Comparison of ENCODE assay signal across 18 cellular contexts in the genomic region with DNA sequence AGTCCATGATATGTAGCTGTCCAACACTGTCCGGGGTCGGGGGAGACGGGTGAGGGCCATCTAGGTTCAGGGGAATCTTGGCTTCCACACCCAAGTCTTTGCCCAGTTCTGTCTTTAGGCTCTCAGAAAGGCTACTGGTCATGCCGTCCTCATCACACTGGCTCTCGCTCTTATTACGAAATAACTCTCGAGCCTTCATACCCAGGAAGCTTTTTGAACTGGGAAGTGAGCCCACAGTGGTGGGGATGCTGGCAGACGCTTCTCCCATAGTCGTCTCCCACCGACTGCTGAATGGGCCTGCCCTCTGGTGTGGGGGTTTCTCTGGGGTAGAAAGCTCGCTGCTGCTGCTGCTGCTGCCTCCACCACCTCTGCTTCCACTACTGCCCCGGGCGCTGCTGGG. TPM values are rescaled to one million over a fixed set of nuclear protein-coding genes. Genes with fewer than 3 reads are reported as not detected.
A peak's percentile ranks its signal among the peaks of the same experiment; 100 is the strongest.
DNase-seq lines count a peak whose midpoint lies in the region; ATAC-seq and TF ChIP-seq lines count a peak whose summit lies in the region.
"Had no signal": no experiment of that assay in that cellular context is flagged by ENCODE, and none has a peak within 500 bp of the region (broad histone marks: within the 10 kb centered on the region; RNA-seq: fewer than 3 reads in every experiment).

No MANE protein-coding gene starts in this region.

- H2AFZ ChIP-seq in mammary epithelial cell (ENCODE audit: low read depth, low read length) = no peak overlapping the region

- dilution Hi-C loops in mammary epithelial cell (cut with HindIII; ENCODE audit: low sequenced_read_pairs) = loop anchor here (5.0 kb wide), 1 partner anchor 116 kb away; no protein-coding TSS in a partner anchor

- H3K27ac Mint-ChIP-seq in MCF 10A (ENCODE audit: low read depth, unreplicated experiment) = no peak overlapping the region
- peak overlapping the region; percentile 57 for H3K27ac Mint-ChIP-seq in nephron progenitor cell

- H3K4me1 Mint-ChIP-seq in MCF 10A (ENCODE audit: insufficient read depth, unreplicated experiment) (peaks cover 10% of the 10 kb centered on the region), nephron progenitor cell (no peaks in the 10 kb centered on the region)

- H3K4me1 ChIP-seq in mammary epithelial cell (ENCODE audit: insufficient read depth, low read length) = peaks cover 15% of the 10 kb centered on the region
- H3K4me1 ChIP-seq in upper lobe of left lung = peaks cover 0 to 32% (median 11%) of the 10 kb centered on the region in 4 donors
- no peaks in the 10 kb centered on the region for H3K4me1 ChIP-seq in body of pancreas
- H3K4me1 ChIP-seq: HAP-1 had no signal

- H4K20me1 ChIP-seq in mammary epithelial cell (ENCODE audit: insufficient read depth, low read length) = no peaks in the 10 kb centered on the region
- H4K20me1 ChIP-seq: BLaER1 had no signal

- H3K9ac ChIP-seq in mammary epithelial cell (ENCODE audit: insufficient read depth, low read length) = no peak overlapping the region
- H3K9ac ChIP-seq: BLaER1 had no signal

- H3K27ac ChIP-seq in mammary epithelial cell (ENCODE audit: insufficient read depth, low read depth, low read length) (no peak overlapping the region), upper lobe of left lung (no peak overlapping the region), body of pancreas (no peak overlapping the region)
- H3K27ac ChIP-seq: 22Rv1, BLaER1 had no signal

- ATAC-seq in upper lobe of left lung (ENCODE audit: low FRiP score in 2 of 2) (no peak), body of pancreas (no peak)
- ATAC-seq: K562, Panc1 had no signal

- TF ChIP-seq POLR2A in upper lobe of left lung (IDR thresholded peaks at IDR 0.05) = no peak
- no peak for TF ChIP-seq POLR2A in body of pancreas (IDR thresholded peaks at IDR 0.05)

- BruUV-seq in MCF 10A (replicated peaks; lab: Mats Ljungman, UMichigan) (TSS peak; percentile 16), mammary epithelial cell (replicated peaks; lab: Mats Ljungman, UMichigan) (no TSS peak)

- H3K27me3 ChIP-seq in mammary epithelial cell (ENCODE audit: insufficient read depth, low read length) (no peaks in the 10 kb centered on the region), upper lobe of left lung (no peaks in the 10 kb centered on the region), body of pancreas (no peaks in the 10 kb centered on the region)
- H3K27me3 ChIP-seq: BLaER1 had no signal

- H3K9me3 Mint-ChIP-seq in MCF 10A (ENCODE audit: unreplicated experiment) (no peaks in the 10 kb centered on the region), nephron progenitor cell (no peaks in the 10 kb centered on the region)
- H3K9me3 Mint-ChIP-seq: CD8-positive, alpha-beta memory T cell had no signal

- H3K9me3 ChIP-seq in mammary epithelial cell (replicated peaks; ENCODE audit: insufficient read depth, low read length) = no peaks in the 10 kb centered on the region
- no peaks in the 10 kb centered on the region for H3K9me3 ChIP-seq in upper lobe of left lung
- no peaks in the 10 kb centered on the region for H3K9me3 ChIP-seq in body of pancreas
- H3K9me3 ChIP-seq: BLaER1, HAP-1 had no signal

- H3K4me3 ChIP-seq in mammary epithelial cell (replicated peaks in 1 of 3; ENCODE audit: insufficient read depth in 1 of 3, low read depth in 2 of 3, low read length in 3 of 3) = no peak overlapping the region
- no peak overlapping the region for H3K4me3 ChIP-seq in upper lobe of left lung
- H3K4me3 ChIP-seq in body of pancreas = no peak overlapping the region
- H3K4me3 ChIP-seq: BLaER1, HAP-1, K562 had no signal

- intact Hi-C loops in MCF 10A (cut with micrococcal nuclease) = no loop called here
- intact Hi-C loops in mammary epithelial cell (cut with micrococcal nuclease) = no loop called here
- intact Hi-C loops in body of pancreas (cut with DNase I) = no loop called here

- in situ Hi-C loops in mammary epithelial cell (cut with MboI; ENCODE audit: low sequenced_read_pairs in 2 of 2) = no loop called here

- H3K27me3 Mint-ChIP-seq in MCF 10A (ENCODE audit: insufficient read depth, unreplicated experiment) = no peaks in the 10 kb centered on the region
- H3K27me3 Mint-ChIP-seq in nephron progenitor cell (ENCODE audit: low read depth, poor library complexity) = no peaks in the 10 kb centered on the region
- H3K27me3 Mint-ChIP-seq: CD8-positive, alpha-beta memory T cell had no signal

- no peak for TF ChIP-seq EP300 in upper lobe of left lung (IDR thresholded peaks at IDR 0.05)

- POLR2A ChIA-PET in MCF 10A (lab: Yijun Ruan, JAX) = interaction anchor here (0.8 kb wide), 1 partner anchor 9 kb away, joined by 3 read pairs; no protein-coding TSS in a partner anchor

- H3K36me3 Mint-ChIP-seq in MCF 10A (ENCODE audit: insufficient read depth, unreplicated experiment) = peaks cover 56% of the 10 kb centered on the region
- H3K36me3 Mint-ChIP-seq in nephron progenitor cell (ENCODE audit: low read depth) = peaks cover 41% of the 10 kb centered on the region

- TF ChIP-seq CTCF in MCF 10A (IDR thresholded peaks at IDR 0.05; ENCODE audit: unreplicated experiment) (no peak), mammary epithelial cell (conservative IDR thresholded peaks at IDR 0.05 in 1 of 2, IDR thresholded peaks at IDR 0.05 in 1 of 2; ENCODE audit: extremely low read depth in 1 of 2, insufficient read depth in 1 of 2, low read depth in 1 of 2, low read length in 2 of 2) (no peak), nephron progenitor cell (IDR thresholded peaks at IDR 0.05) (no peak), upper lobe of left lung (IDR thresholded peaks at IDR 0.05) (no peak), body of pancreas (IDR thresholded peaks at IDR 0.05) (no peak)

- H3K4me2 ChIP-seq in mammary epithelial cell (ENCODE audit: insufficient read depth, low read depth, low read length) = no peak overlapping the region
- H3K4me2 ChIP-seq: BLaER1 had no signal

- H3K36me3 ChIP-seq in mammary epithelial cell (ENCODE audit: insufficient read depth, low read length) = peaks cover 4% of the 10 kb centered on the region
- H3K36me3 ChIP-seq in upper lobe of left lung = peaks cover 20 to 79% (median 56%) of the 10 kb centered on the region in 4 donors
- peaks cover 3 to 30% of the 10 kb centered on the region in 2 donors for H3K36me3 ChIP-seq in body of pancreas (replicated peaks in 1 of 2; ENCODE audit: insufficient read depth in 1 of 2, low read depth in 2 of 2)

- 97% methylated on average over 9 of the region's 13 CpGs for WGBS in mammary epithelial cell (ENCODE audit: low coverage, missing lambda C conversion rate)
- WGBS in upper lobe of left lung, 2 donors = 80 to 88% methylated on average over 12 to 13 of the region's 13 CpGs
- WGBS in body of pancreas, 2 donors = 92 to 93% methylated on average over 13 of the region's 13 CpGs

- no peak for DNase-seq in MCF 10A (ENCODE audit: unreplicated experiment)
- no peak for DNase-seq in mammary epithelial cell
- DNase-seq in cerebellum (ENCODE audit: low spot score) = peak; percentile 27
- no peak for DNase-seq in nephron progenitor cell
- DNase-seq in upper lobe of left lung = peak; percentile 38 to 42
- no peak for DNase-seq in body of pancreas
- DNase-seq in NCI-H2171 treated with DMSO at 0.1 percent for 48 hours (lab: John Stamatoyannopoulos, UW) = no peak
- DNase-seq in NCI-H146 treated with DMSO at 0.1 percent for 48 hours (lab: John Stamatoyannopoulos, UW; ENCODE audit: unreplicated experiment) = no peak
- DNase-seq: CD8-positive, alpha-beta memory T cell; DMS79; NCI-H1436; NCI-H2029 treated with DMSO at 0.1 percent for 48 hours; NCI-H510A had no signal

- CTCF ChIA-PET in MCF 10A (lab: Yijun Ruan, JAX) = interaction anchor here (1.4 kb wide), 1 partner anchor 11 kb away, joined by 4 read pairs; no protein-coding TSS in a partner anchor
- CTCF ChIA-PET in mammary epithelial cell (lab: Charles Lee; ENCODE audit: low non-redundant PET) = interaction anchor here (0.6 kb wide), 1 partner anchor 88 kb away, joined by 6 read pairs; no protein-coding TSS in a partner anchor

- H3K79me2 ChIP-seq in mammary epithelial cell (ENCODE audit: insufficient read depth, low read length) = no peaks in the 10 kb centered on the region

- H3K4me3 Mint-ChIP-seq in MCF 10A (ENCODE audit: unreplicated experiment) (no peak overlapping the region), nephron progenitor cell (no peak overlapping the region)
- H3K4me3 Mint-ChIP-seq: CD8-positive, alpha-beta memory T cell had no signal

RNA-seq across cellular contexts. Expression of gene SPACA9, which starts 17.6 kb away (rescaled TPM):
- total RNA-seq in MCF 10A (2022) = 4.4 and 8.0 TPM in 2 replicates
- 1 to 10 TPM; 4.5 to 7.3 TPM for total RNA-seq in mammary epithelial cell
- 3.9 TPM for polyA plus RNA-seq in mammary epithelial cell
- polyA minus RNA-seq in mammary epithelial cell = 3.2 TPM
- 3.1 TPM for total RNA-seq in cerebellum
- 10 to 100 TPM in 2 of 6 donors, 1 to 10 TPM in 4; 4.4 to 27.1 (median 7.1) TPM for total RNA-seq in upper lobe of left lung
- 1 to 10 TPM in 1 of 2 donors, not detected in 1; 2.3 TPM for total RNA-seq in body of pancreas

RNA-seq across cellular contexts. Expression of gene AK8, which starts 18.2 kb away (rescaled TPM):
- total RNA-seq in MCF 10A (2022) (0.42 and 1.1 TPM in 2 replicates), mammary epithelial cell (1 to 10 TPM; 1.1 to 1.2 TPM), cerebellum (1.3 TPM), upper lobe of left lung (1 to 10 TPM in 5 of 6 donors, under 1 TPM in 1; 0.44 to 8.4 (median 3.6) TPM), body of pancreas (under 1 TPM in 1 of 2 donors, not detected in 1; 0.26 TPM)
- polyA plus RNA-seq in mammary epithelial cell = 0.25 TPM
- not detected for polyA minus RNA-seq in mammary epithelial cell
- total RNA-seq: CD8-positive, alpha-beta memory T cell; K562 had no signal
- polyA plus RNA-seq: CD8-positive, alpha-beta memory T cell had no signal

RNA-seq across cellular contexts. Expression of gene TSC1, which starts 48.2 kb away (rescaled TPM):
- total RNA-seq in MCF 10A (2022) = 36.6 and 48.5 TPM in 2 replicates
- total RNA-seq in mammary epithelial cell = 10 to 100 TPM; 33.5 to 50.5 TPM
- polyA plus RNA-seq in mammary epithelial cell = 22.3 TPM
- 47.3 TPM for polyA minus RNA-seq in mammary epithelial cell
- total RNA-seq in cerebellum = 82.4 TPM
- 100 to 1,000 TPM in 1 of 6 donors, 10 to 100 TPM in 5; 34.4 to 185 (median 50.0) TPM for total RNA-seq in upper lobe of left lung
- 10 to 100 TPM; 44.1 to 47.1 TPM for total RNA-seq in body of pancreas

Comparison
In these comparisons a context has a peak if more than half of its experiments do, and no peak if none do; other contexts are left out.
1. DNase-seq: peak in cerebellum (single experiment) and upper lobe of left lung (2 of 2); none in MCF 10A (single experiment), mammary epithelial cell (single experiment), nephron progenitor cell (single experiment), body of pancreas (0 of 4), NCI-H2171 treated with DMSO at 0.1 percent for 48 hours (single experiment) and NCI-H146 treated with DMSO at 0.1 percent for 48 hours (single experiment).